In the genomic region with DNA sequence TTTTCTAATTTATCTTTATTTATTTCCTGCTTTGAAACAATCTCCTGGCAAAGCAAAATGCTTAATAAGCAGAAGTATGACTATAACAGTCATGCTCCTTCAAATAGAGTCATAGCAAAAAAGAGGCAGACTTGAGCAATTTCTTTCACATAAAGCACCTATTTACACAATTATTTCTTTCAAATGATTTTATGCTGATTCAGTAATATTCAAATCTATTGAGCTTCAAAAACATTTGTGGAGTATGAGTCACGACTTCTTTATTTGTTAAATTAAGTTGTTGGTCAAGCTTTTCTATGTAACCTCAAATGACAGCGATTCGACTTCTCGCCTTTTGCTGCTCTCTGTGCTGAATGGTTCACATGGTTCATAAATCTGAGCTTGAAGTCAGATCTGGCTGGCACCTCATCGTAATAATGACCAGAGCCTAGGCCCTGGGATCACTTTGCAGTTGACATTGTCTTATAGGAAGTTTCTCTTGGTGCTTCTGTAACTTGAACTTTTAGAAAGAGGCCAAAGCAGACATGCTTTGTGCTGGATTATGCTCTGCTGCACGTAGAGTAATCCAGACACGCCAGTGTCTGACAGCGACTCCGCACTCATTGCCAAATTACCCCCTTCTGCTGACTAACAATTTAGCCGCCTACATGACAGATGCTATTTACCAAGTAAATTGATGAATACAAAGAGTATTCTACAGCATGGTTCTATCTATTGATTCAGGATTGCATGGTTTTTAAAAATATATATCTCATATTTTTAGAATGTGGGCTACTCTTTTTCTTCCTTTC, we compare ENCODE assay signal across 1 cellular context.
TF ChIP-seq lines count a peak whose summit lies in the region.

No MANE protein-coding gene starts in this region.

TF ChIP-seq in neural cell, 6 proteins besides CTCF, POLR2A, EP300 and RAD21 (continued from another document):
- no peak for TF ChIP-seq REST (IDR thresholded peaks at IDR 0.05; ENCODE audit: borderline replicate concordance)
- no peak for TF ChIP-seq EZH2 (IDR thresholded peaks at IDR 0.05; ENCODE audit: borderline replicate concordance, insufficient read depth, low read length, poor library complexity, severe bottlenecking)
